In the genomic region with DNA sequence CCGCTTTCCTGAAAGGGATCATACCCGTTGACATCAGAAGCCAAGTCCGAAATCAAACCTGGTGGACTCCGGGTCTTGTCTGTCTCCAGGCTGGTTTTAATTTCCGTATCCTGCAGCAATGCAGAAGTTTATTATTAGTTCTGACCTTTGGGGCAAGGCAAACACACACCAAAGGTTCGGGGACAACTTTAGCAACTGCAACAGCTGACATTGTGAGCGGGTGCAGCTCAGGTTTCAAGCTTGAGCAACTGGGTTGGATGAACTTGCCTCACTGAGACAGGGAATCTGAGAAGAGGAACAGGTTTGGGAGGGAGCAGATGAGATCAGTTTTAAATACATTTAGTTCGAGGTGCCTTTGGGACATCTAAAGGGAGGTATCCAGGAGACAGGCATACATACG, we compare ENCODE assay signal across 8 cellular contexts.
DNase-seq lines count a peak whose midpoint lies in the region; ATAC-seq and TF ChIP-seq lines count a peak whose summit lies in the region.

No MANE protein-coding gene starts in this region.

- peaks cover 3% of the 10 kb centered on the region for H3K27me3 Mint-ChIP-seq in nephron progenitor cell (ENCODE audit: low read depth, poor library complexity)

- H3K4me1 Mint-ChIP-seq in nephron progenitor cell: peaks cover 35% of the 10 kb centered on the region

- peak overlapping the region; percentile 100 for H3K27ac Mint-ChIP-seq in nephron progenitor cell

- TF ChIP-seq CTCF in NB4 (IDR thresholded peaks at IDR 0.05; ENCODE audit: low read depth, low read length): no peak
- TF ChIP-seq CTCF in choroid plexus epithelial cell (conservative IDR thresholded peaks at IDR 0.05; ENCODE audit: low read depth, low read length): no peak
- TF ChIP-seq CTCF in nephron progenitor cell (IDR thresholded peaks at IDR 0.05): no peak

- peaks cover 4% of the 10 kb centered on the region for H3K36me3 Mint-ChIP-seq in nephron progenitor cell (ENCODE audit: low read depth)

- no peak overlapping the region for H3K4me3 ChIP-seq in NB4 (ENCODE audit: low read depth, low read length)
- no peak overlapping the region for H3K4me3 ChIP-seq in choroid plexus epithelial cell (ENCODE audit: low read depth, low read length)

- peaks cover 41% of the 10 kb centered on the region for H3K9me3 Mint-ChIP-seq in nephron progenitor cell

- intact Hi-C loops in posterior vena cava (cut with DNase I): no loop called here

- no peak for ATAC-seq in HG02840 (IDR thresholded peaks at IDR 0.05; ENCODE audit: low FRiP score, unreplicated experiment)

- TF ChIP-seq POLR2A in NB4 (IDR thresholded peaks at IDR 0.05; ENCODE audit: extremely low read depth, insufficient read length): no peak

- DNase-seq in DMS 273 treated with DMSO at 0.1 percent for 48 hours (lab: John Stamatoyannopoulos, UW) (peak; percentile 44), NB4 (ENCODE audit: low read depth) (peak; percentile 6), choroid plexus epithelial cell (ENCODE audit: low read depth) (peak; percentile 79), nephron progenitor cell (peak; percentile 8), AG20443 (ENCODE audit: low spot score) (no peak), posterior vena cava (ENCODE audit: low spot score) (no peak)
- DNase-seq in stimulated activated CD4-positive, alpha-beta T cell treated with anti-CD3 and anti-CD28 coated beads, Interleukin-1b, Interleukin-23, amount 100 ng/mL, for 48 hours: no peak

- H3K4me3 Mint-ChIP-seq in nephron progenitor cell: peak overlapping the region; percentile 89

Comparison
In these comparisons a context has a peak if more than half of its experiments do, and no peak if none do; other contexts are left out.
1. DNase-seq: peak in DMS 273 treated with DMSO at 0.1 percent for 48 hours (single experiment), NB4 (single experiment), choroid plexus epithelial cell (single experiment) and nephron progenitor cell (single experiment); none in stimulated activated CD4-positive, alpha-beta T cell treated with anti-CD3 and anti-CD28 coated beads, Interleukin-1b, Interleukin-23, amount 100 ng/mL, for 48 hours (single experiment), AG20443 (single experiment) and posterior vena cava (single experiment).